27 cellular contexts compared by ENCODE assay signal in genomic region chr15:79560384-79560783, GRCh38.
DNase-seq lines count a peak whose midpoint lies in the region; ATAC-seq lines count a peak whose summit lies in the region.
"Had no signal": no experiment of that assay in that cellular context is flagged by ENCODE, and none has a peak within 500 bp of the region (broad histone marks: within the 10 kb centered on the region; RNA-seq: fewer than 3 reads in every experiment).

No MANE protein-coding gene starts in this region.

- peak; percentile 64 for ATAC-seq in stimulated activated memory B cell treated with anti-CD40 and anti-IgM and Interleukin-4, amounts not matched to agents 10 μg/mL and 1 μg/mL and 100 μg/mL, for 72 hours
- ATAC-seq: A549; CD8-positive, alpha-beta T cell had no signal

- no peak overlapping the region for H3K4me3 Mint-ChIP-seq in activated CD4-positive, alpha-beta T cell treated with anti-CD3 and anti-CD28 coated beads, Interleukin-2, amount 10 ng/mL, durations not matched to agents 24 days and 14 days
- H3K4me3 Mint-ChIP-seq in stimulated activated memory B cell treated with anti-CD40 and anti-IgM and Interleukin-4, amounts not matched to agents 10 μg/mL and 1 μg/mL and 100 μg/mL, for 72 hours, result no peak overlapping the region
- H3K4me3 Mint-ChIP-seq: B cell; CD14-positive monocyte; CD4-positive, alpha-beta T cell; CD4-positive, CD25-positive, alpha-beta regulatory T cell; CD8-positive, alpha-beta memory T cell; CD8-positive, alpha-beta T cell had no signal

- H3K9me3 Mint-ChIP-seq in activated CD4-positive, alpha-beta T cell treated with anti-CD3 and anti-CD28 coated beads, Interleukin-2, amount 10 ng/mL, durations not matched to agents 24 days and 14 days, result no peaks in the 10 kb centered on the region
- H3K9me3 Mint-ChIP-seq in stimulated activated memory B cell treated with anti-CD40 and anti-IgM and Interleukin-4, amounts not matched to agents 10 μg/mL and 1 μg/mL and 100 μg/mL, for 72 hours, result no peaks in the 10 kb centered on the region
- H3K9me3 Mint-ChIP-seq: CD8-positive, alpha-beta T cell had no signal

- H3K4me1 Mint-ChIP-seq in activated CD4-positive, alpha-beta T cell treated with anti-CD3 and anti-CD28 coated beads, Interleukin-2, amount 10 ng/mL, durations not matched to agents 24 days and 14 days, result no peaks in the 10 kb centered on the region
- H3K4me1 Mint-ChIP-seq in stimulated activated memory B cell treated with anti-CD40 and anti-IgM and Interleukin-4, amounts not matched to agents 10 μg/mL and 1 μg/mL and 100 μg/mL, for 72 hours, result no peaks in the 10 kb centered on the region
- H3K4me1 Mint-ChIP-seq: B cell; CD14-positive monocyte; CD4-positive, alpha-beta memory T cell; CD4-positive, CD25-positive, alpha-beta regulatory T cell; CD8-positive, alpha-beta memory T cell had no signal

- peak; percentile 22 for DNase-seq in activated CD4-positive, alpha-beta T cell treated with anti-CD3 and anti-CD28 coated beads, Interleukin-2, amount 10 ng/mL, durations not matched to agents 24 days and 14 days
- DNase-seq in activated CD4-positive, alpha-beta T cell treated with anti-CD3 and anti-CD28 coated beads, Interleukin-2, amount 50 U/mL, for 1 hour, result no peak
- DNase-seq in stimulated activated naive CD4-positive, alpha-beta T cell (lab: John Stamatoyannopoulos, UW), result no peak
- DNase-seq: 8988T; ACHN; AML-193; BE2C; C1 segment of cervical spinal cord; Caco-2; Calu3; CD4-positive, alpha-beta memory T cell; CD4-positive, alpha-beta T cell; CD4-positive, CD25-positive, alpha-beta regulatory T cell; CD8-positive, alpha-beta memory T cell; CD8-positive, alpha-beta T cell; COR-L47; DMS 273 treated with DMSO at 0.1 percent for 48 hours; DMS153; DMS53; DMS79; DMS79 treated with DMSO at 0.1 percent for 48 hours; DND-41; EL had no signal

- H3K27ac Mint-ChIP-seq in activated CD4-positive, alpha-beta T cell treated with anti-CD3 and anti-CD28 coated beads, Interleukin-2, amount 10 ng/mL, durations not matched to agents 24 days and 14 days, result no peak overlapping the region
- no peak overlapping the region for H3K27ac Mint-ChIP-seq in stimulated activated memory B cell treated with anti-CD40 and anti-IgM and Interleukin-4, amounts not matched to agents 10 μg/mL and 1 μg/mL and 100 μg/mL, for 72 hours
- H3K27ac Mint-ChIP-seq: B cell; CD14-positive monocyte; CD4-positive, alpha-beta memory T cell; CD4-positive, alpha-beta T cell; CD4-positive, CD25-positive, alpha-beta regulatory T cell; CD8-positive, alpha-beta T cell had no signal

- peaks cover 9% of the 10 kb centered on the region for H3K27me3 Mint-ChIP-seq in activated CD4-positive, alpha-beta T cell treated with anti-CD3 and anti-CD28 coated beads, Interleukin-2, amount 10 ng/mL, durations not matched to agents 24 days and 14 days
- H3K27me3 Mint-ChIP-seq in stimulated activated memory B cell treated with anti-CD40 and anti-IgM and Interleukin-4, amounts not matched to agents 10 μg/mL and 1 μg/mL and 100 μg/mL, for 72 hours, result peaks cover 34% of the 10 kb centered on the region

- H3K36me3 Mint-ChIP-seq in activated CD4-positive, alpha-beta T cell treated with anti-CD3 and anti-CD28 coated beads, Interleukin-2, amount 10 ng/mL, durations not matched to agents 24 days and 14 days (ENCODE audit: low read depth), result no peaks in the 10 kb centered on the region
- H3K36me3 Mint-ChIP-seq in stimulated activated memory B cell treated with anti-CD40 and anti-IgM and Interleukin-4, amounts not matched to agents 10 μg/mL and 1 μg/mL and 100 μg/mL, for 72 hours, result no peaks in the 10 kb centered on the region
- H3K36me3 Mint-ChIP-seq: CD14-positive monocyte; CD4-positive, alpha-beta memory T cell; CD8-positive, alpha-beta memory T cell; CD8-positive, alpha-beta T cell had no signal

- intact Hi-C loops in activated CD4-positive, alpha-beta T cell treated with anti-CD3 and anti-CD28 coated beads, Interleukin-2, amount 10 ng/mL, durations not matched to agents 24 days and 14 days (cut with micrococcal nuclease), result no loop called here
